24 cellular contexts compared by ENCODE assay signal in the genomic region with DNA sequence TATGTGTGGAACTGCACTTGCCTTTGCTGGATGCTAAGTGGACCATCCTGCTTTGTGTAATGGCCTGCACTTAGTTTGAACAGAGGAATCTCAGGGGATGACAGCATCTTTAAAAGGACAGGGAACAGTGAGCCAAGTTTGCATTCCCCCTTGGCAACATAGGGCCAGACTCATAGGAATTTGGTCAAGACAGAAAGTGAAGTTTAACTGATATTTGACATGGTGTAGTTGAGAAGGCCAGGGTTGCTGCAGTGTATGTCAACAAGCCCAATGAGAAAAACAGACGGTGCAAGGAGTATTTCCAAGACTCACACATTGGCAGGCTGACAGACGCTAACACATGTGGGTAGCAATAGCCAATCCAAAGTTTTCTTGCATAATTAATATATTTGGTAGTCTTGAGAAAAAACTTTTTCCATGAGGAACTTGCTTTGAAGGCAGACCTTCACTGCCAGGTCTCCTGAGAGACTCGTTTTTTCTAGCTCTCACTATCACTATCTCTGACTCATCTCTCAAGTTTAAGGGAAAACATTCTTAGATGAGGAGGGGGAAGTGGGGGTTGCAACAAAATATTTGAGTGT.
DNase-seq lines count a peak whose midpoint lies in the region; ATAC-seq and TF ChIP-seq lines count a peak whose summit lies in the region.
"Had no signal": no experiment of that assay in that cellular context is flagged by ENCODE, and none has a peak within 500 bp of the region (broad histone marks: within the 10 kb centered on the region; RNA-seq: fewer than 3 reads in every experiment).

No MANE protein-coding gene starts in this region.

- H3K27ac ChIP-seq in SK-N-SH (ENCODE audit: low read depth in 2 of 2, low read length in 1 of 2) (no peak overlapping the region), heart right ventricle (peak overlapping the region in 7 of 10 donors; percentile 10 to 57 (median 45)), psoas muscle (no peak overlapping the region), coronary artery (peak overlapping the region in 1 of 2 donors; percentile 58), Peyer's patch (no peak overlapping the region)
- H3K27ac ChIP-seq: ascending aorta, KMS-11, ovary, thyroid gland had no signal

- no peak for TF ChIP-seq RAD21 in SK-N-SH (IDR thresholded peaks at IDR 0.05; ENCODE audit: low read length)

- no peaks in the 10 kb centered on the region for H3K79me2 ChIP-seq in SK-N-SH (ENCODE audit: insufficient read depth)

- CTCF ChIA-PET in SK-N-SH (lab: Yijun Ruan, JAX), result no interaction called here

- DNase-seq in SK-N-SH, result no peak
- peak; percentile 17 to 82 for DNase-seq in heart right ventricle
- DNase-seq in psoas muscle, result peak; percentile 19 to 48
- no peak for DNase-seq in stimulated activated CD4-positive, alpha-beta T cell treated with anti-CD3 and anti-CD28 coated beads, Interleukin-2, amount 100 ng/mL, for 24 hours
- no peak for DNase-seq in coronary artery (ENCODE audit: low spot score)
- no peak for DNase-seq in Peyer's patch
- DNase-seq in central memory CD4-positive, alpha-beta T cell, result no peak
- DNase-seq: 8988T; activated naive CD4-positive, alpha-beta T cell treated with anti-CD3 and anti-CD28 coated beads for 36 hours; activated T-cell treated with anti-CD3 and anti-CD28 coated beads, Interleukin-2, amount 50 U/mL, for 48 hours; COR-L47; effector memory CD8-positive, alpha-beta T cell; esophagus squamous epithelium; H7; hypothalamus; naive thymus-derived CD4-positive, alpha-beta T cell; NCI-H187 treated with DMSO at 0.1 percent for 48 hours; NCI-H345; stimulated activated naive CD8-positive, alpha-beta T cell treated with anti-CD3 and anti-CD28 coated beads, Interleukin-15, Interleukin-2, amounts not matched to agents 100 U/mL and 50 U/mL, for 24 hours; thyroid gland had no signal

- H3K27me3 ChIP-seq in SK-N-SH (ENCODE audit: insufficient read depth), result no peaks in the 10 kb centered on the region
- H3K27me3 ChIP-seq in heart right ventricle, result no peaks in the 10 kb centered on the region
- H3K27me3 ChIP-seq in psoas muscle (ENCODE audit: insufficient read depth in 3 of 3, low read length in 2 of 3), result no peaks in the 10 kb centered on the region
- no peaks in the 10 kb centered on the region for H3K27me3 ChIP-seq in Peyer's patch
- H3K27me3 ChIP-seq: ascending aorta, esophagus squamous epithelium, ovary, thyroid gland had no signal

- H3K4me3 ChIP-seq in SK-N-SH (ENCODE audit: low read depth in 2 of 2, low read length in 1 of 2) (no peak overlapping the region), heart right ventricle (no peak overlapping the region), psoas muscle (no peak overlapping the region), coronary artery (no peak overlapping the region), Peyer's patch (no peak overlapping the region)
- H3K4me3 ChIP-seq: ascending aorta, esophagus squamous epithelium, ovary, thyroid gland had no signal

- TF ChIP-seq POLR2A in Peyer's patch (IDR thresholded peaks at IDR 0.05), result no peak

- ATAC-seq in SK-N-SH treated with all-trans-retinoic acid at 6 μM for 48 hours, result peak; percentile 64
- peak; percentile 75 to 93 (median 89) for ATAC-seq in heart right ventricle
- peak in 1 of 4 donors; percentile 61 for ATAC-seq in psoas muscle
- ATAC-seq: effector memory CD8-positive, alpha-beta T cell; naive thymus-derived CD4-positive, alpha-beta T cell; stimulated activated naive CD8-positive, alpha-beta T cell treated with anti-CD3 and anti-CD28 coated beads, Interleukin-15, Interleukin-2, amounts not matched to agents 100 U/mL and 50 U/mL, for 24 hours had no signal

- no peak overlapping the region for H2AFZ ChIP-seq in SK-N-SH (ENCODE audit: low read depth)

- no peaks in the 10 kb centered on the region for H4K20me1 ChIP-seq in SK-N-SH (ENCODE audit: insufficient read depth)

- H3K9me3 ChIP-seq in SK-N-SH, result no peaks in the 10 kb centered on the region
- no peaks in the 10 kb centered on the region for H3K9me3 ChIP-seq in heart right ventricle
- H3K9me3 ChIP-seq in psoas muscle, result no peaks in the 10 kb centered on the region
- H3K9me3 ChIP-seq in Peyer's patch, result no peaks in the 10 kb centered on the region
- H3K9me3 ChIP-seq: ascending aorta, esophagus squamous epithelium, ovary, thyroid gland had no signal

- H3K36me3 ChIP-seq in SK-N-SH (replicated peaks in 1 of 2; ENCODE audit: control insufficient read depth in 1 of 2, insufficient read depth in 2 of 2, low read length in 1 of 2), result no peaks in the 10 kb centered on the region
- H3K36me3 ChIP-seq in heart right ventricle, result no peaks in the 10 kb centered on the region
- no peaks in the 10 kb centered on the region for H3K36me3 ChIP-seq in psoas muscle (ENCODE audit: insufficient read depth in 1 of 2, low read depth in 1 of 2)
- H3K36me3 ChIP-seq in Peyer's patch, result no peaks in the 10 kb centered on the region
- H3K36me3 ChIP-seq: ascending aorta, esophagus squamous epithelium, ovary, thyroid gland had no signal

- H3K4me1 ChIP-seq in SK-N-SH (ENCODE audit: control insufficient read depth in 1 of 2, insufficient read depth in 2 of 2, low read depth in 1 of 2, low read length in 1 of 2), result peaks cover 0 to 8% of the 10 kb centered on the region in 2 experiments; a peak in 1 of 4 replicates
- H3K4me1 ChIP-seq in heart right ventricle, result peaks cover 0 to 25% (median 15%) of the 10 kb centered on the region in 9 donors
- no peaks in the 10 kb centered on the region for H3K4me1 ChIP-seq in psoas muscle
- H3K4me1 ChIP-seq in Peyer's patch, result no peaks in the 10 kb centered on the region
- H3K4me1 ChIP-seq: thyroid gland had no signal

- no peak for TF ChIP-seq CTCF in SK-N-SH (IDR thresholded peaks at IDR 0.05)
- no peak for TF ChIP-seq CTCF in heart right ventricle (IDR thresholded peaks at IDR 0.05)
- TF ChIP-seq CTCF in psoas muscle (IDR thresholded peaks at IDR 0.05), result no peak
- no peak for TF ChIP-seq CTCF in coronary artery (IDR thresholded peaks at IDR 0.05)
- TF ChIP-seq CTCF in Peyer's patch (IDR thresholded peaks at IDR 0.05), result no peak

- TF ChIP-seq EP300 in SK-N-SH (IDR thresholded peaks at IDR 0.05; ENCODE audit: borderline replicate concordance in 1 of 2, low read depth in 1 of 2, low read length in 1 of 2), result no peak

- H3K9me2 ChIP-seq in SK-N-SH, result no peaks in the 10 kb centered on the region

- POLR2A ChIA-PET in SK-N-SH (lab: Yijun Ruan, JAX), result no interaction called here

- no peak overlapping the region for H3K4me2 ChIP-seq in SK-N-SH
- H3K4me2 ChIP-seq: KMS-11 had no signal

- H3K9ac ChIP-seq in SK-N-SH, result no peak overlapping the region
- H3K9ac ChIP-seq: KMS-11 had no signal

- no peaks in the 10 kb centered on the region for H3F3A ChIP-seq in SK-N-SH (replicated peaks; ENCODE audit: insufficient read depth)

- WGBS in SK-N-SH (ENCODE audit: low lambda C conversion rate), result 82% methylated on average over 3 of the region's 3 CpGs
- WGBS in heart right ventricle, 2 donors, result 41 to 43% methylated on average over 3 of the region's 3 CpGs
- 40 to 43% (median 42%) methylated on average over 3 of the region's 3 CpGs for WGBS in psoas muscle, 3 donors

- intact Hi-C loops in heart right ventricle (cut with DNase I) (loop anchor here in 3 of 10 donors (10.0 kb wide), 2 partner anchors 141 to 279 kb away; a partner anchor contains a TSS), psoas muscle (cut with DNase I) (no loop called here)

TF ChIP-seq in SK-N-SH treated with all-trans-retinoic acid at 6 μM for 48 hours, 23 proteins besides CTCF, POLR2A, EP300 and RAD21:
- TF ChIP-seq, protein P1, sequence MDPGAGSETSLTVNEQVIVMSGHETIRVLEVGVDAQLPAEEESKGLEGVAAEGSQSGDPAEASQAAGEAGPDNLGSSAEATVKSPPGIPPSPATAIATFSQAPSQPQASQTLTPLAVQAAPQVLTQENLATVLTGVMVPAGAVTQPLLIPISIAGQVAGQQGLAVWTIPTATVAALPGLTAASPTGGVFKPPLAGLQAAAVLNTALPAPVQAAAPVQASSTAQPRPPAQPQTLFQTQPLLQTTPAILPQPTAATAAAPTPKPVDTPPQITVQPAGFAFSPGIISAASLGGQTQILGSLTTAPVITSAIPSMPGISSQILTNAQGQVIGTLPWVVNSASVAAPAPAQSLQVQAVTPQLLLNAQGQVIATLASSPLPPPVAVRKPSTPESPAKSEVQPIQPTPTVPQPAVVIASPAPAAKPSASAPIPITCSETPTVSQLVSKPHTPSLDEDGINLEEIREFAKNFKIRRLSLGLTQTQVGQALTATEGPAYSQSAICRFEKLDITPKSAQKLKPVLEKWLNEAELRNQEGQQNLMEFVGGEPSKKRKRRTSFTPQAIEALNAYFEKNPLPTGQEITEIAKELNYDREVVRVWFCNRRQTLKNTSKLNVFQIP (CRISPR knock-in tag; IDR thresholded peaks at IDR 0.05; ENCODE audit: borderline replicate concordance, low read depth), result no peak
- TF ChIP-seq BACH2 (CRISPR knock-in tag; IDR thresholded peaks at IDR 0.05; ENCODE audit: borderline replicate concordance) (no peak), ZFP30 (CRISPR knock-in tag; IDR thresholded peaks at IDR 0.05) (no peak), ISL1 (CRISPR knock-in tag; IDR thresholded peaks at IDR 0.05) (peak; percentile 48; the same call in 1 of the 2 replicates), ESRRG (CRISPR knock-in tag; IDR thresholded peaks at IDR 0.05) (no peak)

TF ChIP-seq in SK-N-SH, 30 proteins besides CTCF, POLR2A, EP300 and RAD21 (continues in another document):
- TF ChIP-seq JUND (IDR thresholded peaks at IDR 0.05), result no peak
- no peak for TF ChIP-seq EZH2phosphoT487 (IDR thresholded peaks at IDR 0.05; ENCODE audit: borderline replicate concordance, low read depth)
- TF ChIP-seq CHD2 (IDR thresholded peaks at IDR 0.05; ENCODE audit: low read length, partially characterized antibody), result no peak
- TF ChIP-seq, protein P2, sequence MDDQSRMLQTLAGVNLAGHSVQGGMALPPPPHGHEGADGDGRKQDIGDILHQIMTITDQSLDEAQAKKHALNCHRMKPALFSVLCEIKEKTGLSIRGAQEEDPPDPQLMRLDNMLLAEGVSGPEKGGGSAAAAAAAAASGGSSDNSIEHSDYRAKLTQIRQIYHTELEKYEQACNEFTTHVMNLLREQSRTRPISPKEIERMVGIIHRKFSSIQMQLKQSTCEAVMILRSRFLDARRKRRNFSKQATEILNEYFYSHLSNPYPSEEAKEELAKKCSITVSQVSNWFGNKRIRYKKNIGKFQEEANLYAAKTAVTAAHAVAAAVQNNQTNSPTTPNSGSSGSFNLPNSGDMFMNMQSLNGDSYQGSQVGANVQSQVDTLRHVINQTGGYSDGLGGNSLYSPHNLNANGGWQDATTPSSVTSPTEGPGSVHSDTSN (IDR thresholded peaks at IDR 0.05), result no peak
- TF ChIP-seq NRF1 (IDR thresholded peaks at IDR 0.05; ENCODE audit: low read depth, low read length), result no peak
- no peak for TF ChIP-seq TCF12 (IDR thresholded peaks at IDR 0.05)

Comparison
In these comparisons a context has a peak if more than half of its experiments do, and no peak if none do; other contexts are left out.
1. DNase-seq: peak in heart right ventricle (2 of 2) and psoas muscle (2 of 2); none in SK-N-SH (single experiment), stimulated activated CD4-positive, alpha-beta T cell treated with anti-CD3 and anti-CD28 coated beads, Interleukin-2, amount 100 ng/mL, for 24 hours (0 of 2), coronary artery (single experiment), Peyer's patch (0 of 3) and central memory CD4-positive, alpha-beta T cell (single experiment).
2. H3K27ac ChIP-seq: peak in heart right ventricle (7 of 10); none in SK-N-SH (0 of 2), psoas muscle (single experiment) and Peyer's patch (0 of 4).